ENCODE assay signal across 8 cellular contexts in genomic region chr20:46520976-46521579, GRCh38. TPM values are rescaled to one million over a fixed set of nuclear protein-coding genes. Genes with fewer than 3 reads are reported as not detected.
A peak's percentile ranks its signal among the peaks of the same experiment; 100 is the strongest.
DNase-seq lines count a peak whose midpoint lies in the region; ATAC-seq and TF ChIP-seq lines count a peak whose summit lies in the region.

No MANE protein-coding gene starts in this region.

- intact Hi-C loops in left ventricle myocardium superior (cut with micrococcal nuclease), result no loop called here
- intact Hi-C loops in sciatic nerve (cut with DNase I), result no loop called here
- intact Hi-C loops in ascending aorta (cut with DNase I), result no loop called here

- H3K9me3 Mint-ChIP-seq in activated naive CD8-positive, alpha-beta T cell treated with anti-CD3 and anti-CD28 coated beads for 36 hours, result no peaks in the 10 kb centered on the region

- H3K4me1 ChIP-seq in Peyer's patch, result no peaks in the 10 kb centered on the region
- no peaks in the 10 kb centered on the region for H3K4me1 ChIP-seq in ascending aorta

- no peak for TF ChIP-seq POLR2A in Peyer's patch (IDR thresholded peaks at IDR 0.05)

- H3K36me3 Mint-ChIP-seq in activated naive CD8-positive, alpha-beta T cell treated with anti-CD3 and anti-CD28 coated beads for 36 hours, result no peaks in the 10 kb centered on the region

- H3K27me3 Mint-ChIP-seq in activated naive CD8-positive, alpha-beta T cell treated with anti-CD3 and anti-CD28 coated beads for 36 hours, result peaks cover 13% of the 10 kb centered on the region

- H3K9me3 ChIP-seq in Peyer's patch, result no peaks in the 10 kb centered on the region
- H3K9me3 ChIP-seq in ascending aorta, result no peaks in the 10 kb centered on the region

- ATAC-seq in left ventricle myocardium superior (peak; percentile 58), sciatic nerve (peak; percentile 55), GM21515 (IDR thresholded peaks at IDR 0.05; ENCODE audit: unreplicated experiment) (no peak)

- no peaks in the 10 kb centered on the region for H3K4me1 Mint-ChIP-seq in activated naive CD8-positive, alpha-beta T cell treated with anti-CD3 and anti-CD28 coated beads for 36 hours

- H3K4me3 ChIP-seq in Peyer's patch (no peak overlapping the region), ascending aorta (no peak overlapping the region)

- H3K27ac Mint-ChIP-seq in activated naive CD8-positive, alpha-beta T cell treated with anti-CD3 and anti-CD28 coated beads for 36 hours, result no peak overlapping the region

- H3K27ac ChIP-seq in Peyer's patch, result no peak overlapping the region
- no peak overlapping the region for H3K27ac ChIP-seq in ascending aorta

- no peaks in the 10 kb centered on the region for H3K36me3 ChIP-seq in Peyer's patch
- no peaks in the 10 kb centered on the region for H3K36me3 ChIP-seq in ascending aorta

- H3K27me3 ChIP-seq in Peyer's patch, result no peaks in the 10 kb centered on the region
- H3K27me3 ChIP-seq in ascending aorta, result no peaks in the 10 kb centered on the region

- DNase-seq in EL (peak; percentile 54), LHCN-M2 (ENCODE audit: low read depth) (peak; percentile 30), Peyer's patch (peak in 1 of 3 donors; percentile 65), left ventricle myocardium superior (no peak), sciatic nerve (ENCODE audit: low spot score) (peak; percentile 66), ascending aorta (ENCODE audit: low spot score in 2 of 2) (no peak)
- peak; percentile 45 for DNase-seq in activated naive CD8-positive, alpha-beta T cell treated with anti-CD3 and anti-CD28 coated beads for 36 hours

- peak in 4 of 6 experiments; percentile 50 to 69 (median 58) for TF ChIP-seq CTCF in Peyer's patch (IDR thresholded peaks at IDR 0.05)
- TF ChIP-seq CTCF in ascending aorta (IDR thresholded peaks at IDR 0.05), result peak in 1 of 3 experiments; percentile 40

- H3K4me3 Mint-ChIP-seq in activated naive CD8-positive, alpha-beta T cell treated with anti-CD3 and anti-CD28 coated beads for 36 hours, result no peak overlapping the region

RNA-seq across cellular contexts. Expression of gene ZNF334, which starts 7.7 kb away (rescaled TPM):
- 0.11 TPM in 1 of 2 replicates, not detected in the other for total RNA-seq in LHCN-M2 (2014; rRNA removed)
- polyA plus RNA-seq in LHCN-M2 (2012), result 0.04 TPM
- 10 to 100 TPM in 1 of 4 donors, 1 to 10 TPM in 3; 4.4 to 19.8 (median 6.2) TPM for total RNA-seq in Peyer's patch
- 1 to 10 TPM; 5.1 to 5.8 TPM for total RNA-seq in activated naive CD8-positive, alpha-beta T cell treated with anti-CD3 and anti-CD28 coated beads for 36 hours
- 0.52 TPM for total RNA-seq in left ventricle myocardium superior
- total RNA-seq in sciatic nerve, result 9.0 TPM
- not detected for total RNA-seq in ascending aorta

RNA-seq across cellular contexts. Expression of gene OCSTAMP, which starts 29.4 kb away (rescaled TPM):
- total RNA-seq in LHCN-M2 (2014; rRNA removed) (not detected in 2 replicates), Peyer's patch (not detected), left ventricle myocardium superior (not detected), sciatic nerve (not detected), ascending aorta (not detected)
- polyA plus RNA-seq in LHCN-M2 (2012), result not detected
- total RNA-seq in activated naive CD8-positive, alpha-beta T cell treated with anti-CD3 and anti-CD28 coated beads for 36 hours, result not detected

Comparison
In these comparisons a context has a peak if more than half of its experiments do, and no peak if none do; other contexts are left out.
1. DNase-seq: peak in EL (single experiment), LHCN-M2 (single experiment), activated naive CD8-positive, alpha-beta T cell treated with anti-CD3 and anti-CD28 coated beads for 36 hours (single experiment) and sciatic nerve (single experiment); none in left ventricle myocardium superior (single experiment) and ascending aorta (0 of 2).